3 cellular contexts compared by ENCODE assay signal in genomic region chr10:42598249-42598873, GRCh38.
TF ChIP-seq lines count a peak whose summit lies in the region.

No MANE protein-coding gene starts in this region.

TF ChIP-seq in A549, 52 proteins besides CTCF, POLR2A, EP300 and RAD21:
- TF ChIP-seq CHD4 (IDR thresholded peaks at IDR 0.05; ENCODE audit: borderline replicate concordance), result no peak
- TF ChIP-seq ATOH8 (CRISPR knock-in tag; IDR thresholded peaks at IDR 0.05; ENCODE audit: low read depth), result no peak
- no peak for TF ChIP-seq KDM5A (IDR thresholded peaks at IDR 0.05)
- no peak for TF ChIP-seq TFCP2L1 (CRISPR knock-in tag; IDR thresholded peaks at IDR 0.05)
- TF ChIP-seq FOSL2 (IDR thresholded peaks at IDR 0.05), result no peak
- no peak for TF ChIP-seq FOSL2 (CRISPR knock-in tag; IDR thresholded peaks at IDR 0.05)
- TF ChIP-seq EHMT2 (IDR thresholded peaks at IDR 0.05; ENCODE audit: low read depth), result no peak
- TF ChIP-seq KDM1A (IDR thresholded peaks at IDR 0.05; ENCODE audit: low read depth), result no peak
- TF ChIP-seq ZFP36 (IDR thresholded peaks at IDR 0.05; ENCODE audit: borderline replicate concordance, partially characterized antibody), result no peak
- TF ChIP-seq GATA3 (IDR thresholded peaks at IDR 0.05; ENCODE audit: borderline replicate concordance), result no peak
- TF ChIP-seq JUNB (IDR thresholded peaks at IDR 0.05), result no peak
- TF ChIP-seq PBX3 (IDR thresholded peaks at IDR 0.05), result no peak
- TF ChIP-seq BCL3 (IDR thresholded peaks at IDR 0.05), result no peak
- no peak for TF ChIP-seq RFX5 (IDR thresholded peaks at IDR 0.05)
- TF ChIP-seq NPAS2 (CRISPR knock-in tag; IDR thresholded peaks at IDR 0.05; ENCODE audit: borderline replicate concordance), result no peak
- no peak for TF ChIP-seq FOSB (CRISPR knock-in tag; IDR thresholded peaks at IDR 0.05)
- no peak for TF ChIP-seq CHD2 (IDR thresholded peaks at IDR 0.05; ENCODE audit: low read length, partially characterized antibody)
- no peak for TF ChIP-seq HOXB13 (CRISPR knock-in tag; IDR thresholded peaks at IDR 0.05; ENCODE audit: low read depth)
- TF ChIP-seq E2F6 (IDR thresholded peaks at IDR 0.05; ENCODE audit: borderline replicate concordance, low read depth), result no peak
- TF ChIP-seq HDAC2 (IDR thresholded peaks at IDR 0.05), result no peak
- TF ChIP-seq EHF (CRISPR knock-in tag; IDR thresholded peaks at IDR 0.05), result no peak

TF ChIP-seq in GM12891, 5 proteins besides CTCF, POLR2A, EP300 and RAD21:
- TF ChIP-seq SPI1 (IDR thresholded peaks at IDR 0.05; ENCODE audit: low read depth, low read length) (no peak), POU2F2 (IDR thresholded peaks at IDR 0.05; ENCODE audit: low read depth, low read length) (no peak), PAX5 (IDR thresholded peaks at IDR 0.05; ENCODE audit: insufficient read depth, low read length, severe bottlenecking) (no peak), POLR2AphosphoS5 (IDR thresholded peaks at IDR 0.05; ENCODE audit: low read depth, low read length) (no peak), TAF1 (IDR thresholded peaks at IDR 0.05; ENCODE audit: low read depth, low read length) (no peak)

TF ChIP-seq in K562, 482 proteins besides CTCF, POLR2A, EP300 and RAD21:
- TF ChIP-seq USF2 (CRISPR knock-in tag; IDR thresholded peaks at IDR 0.05) (no peak), ZFP36 (IDR thresholded peaks at IDR 0.05; ENCODE audit: low read depth, low read length, partially characterized antibody) (no peak), GTF3C2 (IDR thresholded peaks at IDR 0.05; ENCODE audit: borderline replicate concordance, extremely low read depth, insufficient read length) (no peak), TAF15 (IDR thresholded peaks at IDR 0.05; ENCODE audit: low read depth, low read length) (no peak), ZNF175 (CRISPR knock-in tag; IDR thresholded peaks at IDR 0.05; ENCODE audit: low read depth) (no peak), ZNF79 (CRISPR knock-in tag; IDR thresholded peaks at IDR 0.05; ENCODE audit: low read depth) (no peak), ZNF766 (CRISPR knock-in tag; conservative IDR thresholded peaks at IDR 0.05) (no peak)
TF ChIP-seq in K562: peak in this region for 0.
